ENCODE assay signal across 8 cellular contexts in the genomic region with DNA sequence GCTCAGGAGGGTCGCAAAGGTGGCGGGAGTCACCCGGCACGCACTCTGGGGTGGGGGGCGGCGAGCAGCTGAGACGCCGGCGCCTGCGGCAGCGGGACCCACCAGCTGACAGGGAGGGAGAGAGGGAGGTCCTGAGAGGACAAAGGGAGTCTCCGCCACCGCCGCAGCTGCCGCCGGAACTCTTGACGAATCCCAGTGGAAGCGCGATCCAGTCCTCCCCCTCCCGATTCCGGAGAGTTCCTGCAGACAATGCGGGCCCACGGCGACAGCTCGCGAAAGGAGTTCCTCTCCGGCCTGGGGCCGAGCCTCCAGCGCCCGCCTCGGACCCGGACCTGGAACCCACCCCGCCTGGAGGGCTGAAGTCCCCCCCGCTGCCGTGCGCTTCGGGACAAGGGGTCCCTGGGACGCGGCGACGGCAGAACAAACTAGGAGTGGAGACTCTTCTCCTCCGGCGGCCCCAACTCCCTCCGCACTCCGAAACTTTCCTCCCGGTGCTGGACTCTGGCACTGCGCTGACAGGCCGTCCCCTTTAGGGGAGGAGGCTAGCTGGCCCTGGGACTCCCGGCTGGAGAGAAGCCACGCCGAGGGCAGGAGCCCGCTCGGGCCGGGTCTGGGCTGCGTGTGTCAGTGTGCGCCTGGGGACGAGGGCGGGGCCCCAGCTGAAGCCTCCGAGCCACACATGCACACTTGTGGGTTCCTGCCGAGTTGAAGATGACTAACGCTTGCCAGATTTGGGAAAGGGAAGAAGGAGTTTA. TPM values are rescaled to one million over a fixed set of nuclear protein-coding genes. Genes with fewer than 3 reads are reported as not detected.
DNase-seq lines count a peak whose midpoint lies in the region; ATAC-seq, FAIRE-seq and TF ChIP-seq lines count a peak whose summit lies in the region.

A gene (minus strand): TSS at position 623 of the 755 bp plus-strand sequence. CDS start 669 bp downstream, outside the sequence.

- H3K27me3 Mint-ChIP-seq in activated CD4-positive, alpha-beta T cell treated with anti-CD3 and anti-CD28 coated beads, Interleukin-2, amount 10 ng/mL, durations not matched to agents 7 days and 5 days = no peaks in the 10 kb centered on the region

- TF ChIP-seq CTCF in A673 (conservative IDR thresholded peaks at IDR 0.05; ENCODE audit: low read depth, low read length) (no peak), HepG2 (CRISPR knock-in tag; IDR thresholded peaks at IDR 0.05) (no peak)

- peak; percentile 24; the same call in 1 of the 2 replicates for TF ChIP-seq RAD21 in HepG2 (CRISPR knock-in tag; IDR thresholded peaks at IDR 0.05)

- H3K4me3 Mint-ChIP-seq in activated CD4-positive, alpha-beta T cell treated with anti-CD3 and anti-CD28 coated beads, Interleukin-2, amount 10 ng/mL, durations not matched to agents 7 days and 5 days = peak within 1 kb of the TSS; percentile 96

- no peaks in the 10 kb centered on the region for H4K20me1 ChIP-seq in HepG2 (ENCODE audit: insufficient read depth, low read length)

- no peak for FAIRE-seq in HepG2 (lab: Jason Lieb, UNC)

- H3K4me1 Mint-ChIP-seq in activated CD4-positive, alpha-beta T cell treated with anti-CD3 and anti-CD28 coated beads, Interleukin-2, amount 10 ng/mL, durations not matched to agents 7 days and 5 days = peaks cover 73% of the 10 kb centered on the region

- CTCF ChIA-PET in A673 (lab: Charles Lee) = no interaction called here
- CTCF ChIA-PET in activated CD4-positive, alpha-beta T cell treated with anti-CD3 and anti-CD28 coated beads, Interleukin-2, amount 10 ng/mL, durations not matched to agents 7 days and 5 days (lab: Charles Lee) = interaction anchor here (0.9 to 3.2 kb wide), 10 partner anchors 9 to 136 kb away, joined by 3 to 13 read pairs (median 4); no protein-coding TSS in a partner anchor
- CTCF ChIA-PET in HepG2 (lab: Yijun Ruan, JAX; ENCODE audit: low intra/inter-chr PET ratio, low total read pairs) = no interaction called here

- TF ChIP-seq EP300 in HepG2 (IDR thresholded peaks at IDR 0.05; ENCODE audit: low read depth in 2 of 2, low read length in 2 of 2) (no peak), HepG2 (CRISPR knock-in tag; IDR thresholded peaks at IDR 0.05; ENCODE audit: borderline replicate concordance) (no peak)

- H3K9ac ChIP-seq in HepG2 (ENCODE audit: insufficient read depth, low read depth, low read length) = peak within 1 kb of the TSS; percentile 71

- no peak within 1 kb of the TSS for H2AFZ ChIP-seq in HepG2 (ENCODE audit: low read length)

- DNase-seq in A673 (ENCODE audit: low spot score) = peak; percentile 72
- peak; percentile 49 for DNase-seq in NCI-H446 treated with DMSO at 0.1 percent for 48 hours (lab: John Stamatoyannopoulos, UW)
- DNase-seq in activated CD4-positive, alpha-beta T cell treated with anti-CD3 and anti-CD28 coated beads, Interleukin-2, amount 10 ng/mL, durations not matched to agents 7 days and 5 days = peak; percentile 68
- peak; percentile 59 to 85 for DNase-seq in dermis microvascular lymphatic vessel endothelial cell (ENCODE audit: low read depth in 2 of 2)
- peak; percentile 70 for DNase-seq in HepG2 (ENCODE audit: low spot score)
- DNase-seq in stimulated activated CD4-positive, alpha-beta T cell treated with anti-CD3 and anti-CD28 coated beads, Interleukin-4, amount 100 ng/mL, for 24 hours = peak; percentile 65

- peak; percentile 63 for ATAC-seq in GM18517 (IDR thresholded peaks at IDR 0.05; ENCODE audit: unreplicated experiment)
- ATAC-seq in HG03039 (IDR thresholded peaks at IDR 0.05; ENCODE audit: unreplicated experiment) = peak; percentile 64
- ATAC-seq in HepG2 = peak; percentile 97

- H3K4me1 ChIP-seq in A673 (ENCODE audit: insufficient read depth, low read length, poor library complexity, severe bottlenecking) (no peaks in the 10 kb centered on the region), HepG2 (ENCODE audit: insufficient read depth, low read length) (peaks cover 33% of the 10 kb centered on the region)

- WGBS in HepG2 (ENCODE audit: low lambda C conversion rate) = 0% methylated on average over 13 of the region's 61 CpGs

- BruUV-seq in A673 (replicated peaks; lab: Mats Ljungman, UMichigan) (no TSS peak), HepG2 (replicated peaks; lab: Mats Ljungman, UMichigan) (no TSS peak)

- in situ Hi-C loops in HepG2 (cut with HindIII; ENCODE audit: extremely low pct_ligation_motif_present, low pct_unique_long_range_greater_than_20kb) = loop anchor here (10.0 kb wide), 1 partner anchor 158 kb away; no protein-coding TSS in a partner anchor

- TF ChIP-seq POLR2A in HepG2 (IDR thresholded peaks at IDR 0.05; ENCODE audit: insufficient read depth in 1 of 2, low read depth in 2 of 2, low read length in 2 of 2) = peak; percentile 50 to 91

- H3K27me3 ChIP-seq in A673 (replicated peaks; ENCODE audit: insufficient read depth, low read depth, low read length, poor library complexity) (no peaks in the 10 kb centered on the region), HepG2 (ENCODE audit: control insufficient read depth in 1 of 2, insufficient read depth in 2 of 2, low read length in 2 of 2) (no peaks in the 10 kb centered on the region)

- H3K79me2 ChIP-seq in HepG2 (ENCODE audit: insufficient read depth, low read length) = no peaks in the 10 kb centered on the region

- H3K4me3 ChIP-seq in A673 (ENCODE audit: low read depth, low read length, poor library complexity, severe bottlenecking) (peak within 1 kb of the TSS; percentile 70), HepG2 (replicated peaks in 1 of 3; ENCODE audit: insufficient read depth in 1 of 3, low read depth in 2 of 3, low read length in 3 of 3) (peak within 1 kb of the TSS; percentile 85 to 90 (median 90))

- H3K36me3 ChIP-seq in A673 (ENCODE audit: insufficient read depth, low read length, poor library complexity, severe bottlenecking) = no peaks in the 10 kb centered on the region
- no peaks in the 10 kb centered on the region for H3K36me3 ChIP-seq in HepG2 (replicated peaks in 1 of 2; ENCODE audit: control insufficient read depth in 1 of 2, insufficient read depth in 2 of 2, low read length in 2 of 2)

- H3K9me3 Mint-ChIP-seq in activated CD4-positive, alpha-beta T cell treated with anti-CD3 and anti-CD28 coated beads, Interleukin-2, amount 10 ng/mL, durations not matched to agents 7 days and 5 days = no peaks in the 10 kb centered on the region

- peak within 1 kb of the TSS; percentile 76 for H3K4me2 ChIP-seq in HepG2 (ENCODE audit: low read depth, low read length)

- H3K27ac ChIP-seq in A673 (ENCODE audit: low read depth, low read length, poor library complexity, severe bottlenecking) (peak within 1 kb of the TSS; percentile 67), HepG2 (ENCODE audit: extremely low read length, insufficient read depth, low read length) (peak within 1 kb of the TSS; percentile 70)

- POLR2A ChIA-PET in A673 (lab: Charles Lee; ENCODE audit: low non-redundant PET) (no interaction called here), HepG2 (lab: Yijun Ruan, JAX) (interaction anchor here (1.0 to 2.4 kb wide), 5 partner anchors 10 to 65 kb away, joined by 3 to 7 read pairs (median 5); no protein-coding TSS in a partner anchor)
- POLR2A ChIA-PET in activated CD4-positive, alpha-beta T cell treated with anti-CD3 and anti-CD28 coated beads, Interleukin-2, amount 10 ng/mL, durations not matched to agents 7 days and 5 days (lab: Charles Lee) = no interaction called here

- peak within 1 kb of the TSS; percentile 94 for H3K27ac Mint-ChIP-seq in activated CD4-positive, alpha-beta T cell treated with anti-CD3 and anti-CD28 coated beads, Interleukin-2, amount 10 ng/mL, durations not matched to agents 7 days and 5 days

- H3K9me3 ChIP-seq in A673 (ENCODE audit: low read depth, low read length, poor library complexity, severe bottlenecking) (no peaks in the 10 kb centered on the region), HepG2 (ENCODE audit: low read length) (no peaks in the 10 kb centered on the region)

- peaks cover 39% of the 10 kb centered on the region for H3K36me3 Mint-ChIP-seq in activated CD4-positive, alpha-beta T cell treated with anti-CD3 and anti-CD28 coated beads, Interleukin-2, amount 10 ng/mL, durations not matched to agents 7 days and 5 days (ENCODE audit: low read depth)

- intact Hi-C loops in A673 (cut with micrococcal nuclease; ENCODE audit: unreplicated experiment) = no loop called here
- intact Hi-C loops in HepG2 (cut with micrococcal nuclease; ENCODE audit: unreplicated experiment) = loop anchor here (1.0 to 2.0 kb wide), 2 partner anchors 112 to 155 kb away; no protein-coding TSS in a partner anchor

TF ChIP-seq in HepG2, 621 proteins besides CTCF, POLR2A, EP300 and RAD21 (continues in another document):
- no peak for TF ChIP-seq KDM1A (CRISPR knock-in tag; IDR thresholded peaks at IDR 0.05)
- TF ChIP-seq HIVEP1 (CRISPR knock-in tag; IDR thresholded peaks at IDR 0.05) = 0 out of 2 replicates have a peak, but pooled peaks have one; percentile 15
- TF ChIP-seq ZNF598 (CRISPR knock-in tag; IDR thresholded peaks at IDR 0.05; ENCODE audit: borderline replicate concordance) = no peak

RNA-seq across cellular contexts. Expression of the gene that starts here (rescaled TPM):
- 7.0 and 8.0 TPM in 2 replicates for total RNA-seq in A673 (2021)
- total RNA-seq in activated CD4-positive, alpha-beta T cell treated with anti-CD3 and anti-CD28 coated beads, Interleukin-2, amount 10 ng/mL, durations not matched to agents 7 days and 5 days = 10 to 100 TPM; 27.3 to 30.0 TPM
- 22.2 and 28.1 TPM in 2 replicates for total RNA-seq in dermis microvascular lymphatic vessel endothelial cell
- 8.4 and 14.5 TPM in 2 replicates for total RNA-seq in HepG2 (2016; rRNA removed; fragmentation: Illumina TruSeq; extraction: Trizol)
- 0.62 and 1.0 TPM in 2 replicates for total RNA-seq in HepG2 (2016; cell fraction: cytosol; rRNA removed; fragmentation: Illumina TruSeq; extraction: Trizol; ENCODE audit: low read depth)
- total RNA-seq in HepG2 (2016; cell fraction: insoluble cytoplasmic fraction; rRNA removed; fragmentation: Illumina TruSeq; extraction: Trizol) = 7.1 and 13.3 TPM in 2 replicates
- total RNA-seq in HepG2 (2016; cell fraction: membrane; rRNA removed; fragmentation: Illumina TruSeq; extraction: Trizol) = 2.1 and 3.1 TPM in 2 replicates
- total RNA-seq in HepG2 (2016; cell fraction: nucleus; rRNA removed; fragmentation: Illumina TruSeq; extraction: Trizol) = 18.8 and 20.1 TPM in 2 replicates
- 4.6 and 4.8 TPM in 2 replicates for polyA plus RNA-seq in HepG2 (2011; rRNA removed)
- polyA plus RNA-seq in HepG2 (2011; cell fraction: cytosol; rRNA removed) = 1.8 and 3.7 TPM in 2 replicates
- 1.8 and 2.6 TPM in 2 replicates for polyA plus RNA-seq in HepG2 (2011; cell fraction: nucleus; rRNA removed)
- polyA plus RNA-seq in HepG2 (2012) = 4.9 and 8.5 TPM in 2 replicates
- polyA plus RNA-seq in HepG2 (2016; cell fraction: cytosol; fragmentation: Illumina TruSeq; extraction: Trizol; ENCODE audit: low read depth) = 0.26 and 0.31 TPM in 2 replicates
- 4.9 and 5.3 TPM in 2 replicates for polyA plus RNA-seq in HepG2 (2016; cell fraction: insoluble cytoplasmic fraction; fragmentation: Illumina TruSeq; extraction: Trizol; ENCODE audit: low read depth)
- polyA plus RNA-seq in HepG2 (2016; cell fraction: membrane; fragmentation: Illumina TruSeq; extraction: Trizol; ENCODE audit: low read depth) = 0.70 and 1.4 TPM in 2 replicates
- 11.4 and 13.9 TPM in 2 replicates for polyA plus RNA-seq in HepG2 (2016; cell fraction: nucleus; fragmentation: Illumina TruSeq; extraction: Trizol; ENCODE audit: insufficient read depth, low read depth)
- polyA minus RNA-seq in HepG2 (2011; rRNA and poly(A)+ RNA removed; ENCODE audit: low replicate concordance) = 4.2 TPM in 1 of 2 replicates, not detected in the other
- polyA minus RNA-seq in HepG2 (2011; cell fraction: cytosol; rRNA and poly(A)+ RNA removed) = 6.0 and 10.0 TPM in 2 replicates
- polyA minus RNA-seq in HepG2 (2011; cell fraction: nucleus; rRNA and poly(A)+ RNA removed) = 21.8 and 32.9 TPM in 2 replicates

Comparison
In these comparisons a context has a peak if more than half of its experiments do, and no peak if none do; other contexts are left out.
1. Peak in every context shown above with its lines: DNase-seq, ATAC-seq, H3K4me3 ChIP-seq and H3K27ac ChIP-seq.